ENCODE assay signal across 16 cellular contexts in the genomic region with DNA sequence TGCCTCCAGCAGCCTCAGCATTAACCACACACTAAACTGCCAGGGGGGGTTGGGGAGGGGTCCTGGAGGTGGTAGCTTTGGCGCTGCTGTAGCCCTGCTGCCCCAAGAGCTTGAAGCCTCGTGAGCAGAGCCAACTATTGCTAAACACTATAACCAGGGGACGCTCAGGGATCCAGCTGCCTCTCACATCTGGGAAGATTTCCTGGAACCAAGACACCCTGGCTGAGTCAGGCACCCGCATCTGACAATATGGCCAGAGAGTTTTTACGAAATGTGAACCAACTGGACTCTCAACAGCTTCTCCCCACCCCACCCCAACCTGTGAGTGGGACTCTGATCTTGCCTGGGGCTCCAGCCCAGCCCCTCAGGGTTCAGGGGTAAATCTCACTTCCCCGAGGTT. TPM values are rescaled to one million over a fixed set of nuclear protein-coding genes. Genes with fewer than 3 reads are reported as not detected.
A peak's percentile ranks its signal among the peaks of the same experiment; 100 is the strongest.
DNase-seq lines count a peak whose midpoint lies in the region; ATAC-seq and TF ChIP-seq lines count a peak whose summit lies in the region.
"Had no signal": no experiment of that assay in that cellular context is flagged by ENCODE, and none has a peak within 500 bp of the region (broad histone marks: within the 10 kb centered on the region; RNA-seq: fewer than 3 reads in every experiment).

No MANE protein-coding gene starts in this region.

- peak overlapping the region in 1 of 2 experiments; percentile 32 for H3K23ac ChIP-seq in mesenchymal stem cell (ENCODE audit: low read length in 2 of 2)

- no peak overlapping the region for H3K4ac ChIP-seq in mesenchymal stem cell (ENCODE audit: low read depth in 1 of 2, low read length in 2 of 2)

- H3K9ac ChIP-seq in mesenchymal stem cell (ENCODE audit: low read length) = peak overlapping the region; percentile 33

- ATAC-seq in upper lobe of right lung = no peak
- ATAC-seq: stimulated activated naive CD8-positive, alpha-beta T cell treated with anti-CD3 and anti-CD28 coated beads, Interleukin-15, Interleukin-2, amounts not matched to agents 100 U/mL and 50 U/mL, for 24 hours; T-cell had no signal

- H2BK120ac ChIP-seq in mesenchymal stem cell (ENCODE audit: low read depth, low read length) = no peak overlapping the region

- H2BK15ac ChIP-seq in mesenchymal stem cell (ENCODE audit: low read depth, poor library complexity, severe bottlenecking) = no peak overlapping the region

- no peaks in the 10 kb centered on the region for H3K27me3 ChIP-seq in MG63
- peaks cover 3 to 69% of the 10 kb centered on the region in 2 experiments for H3K27me3 ChIP-seq in mesenchymal stem cell (ENCODE audit: control insufficient read depth in 1 of 2, insufficient read depth in 1 of 2, low read length in 2 of 2)
- H3K27me3 ChIP-seq in upper lobe of right lung = no peaks in the 10 kb centered on the region

- no peak overlapping the region for H3K4me2 ChIP-seq in mesenchymal stem cell (ENCODE audit: low read length, poor library complexity, severe bottlenecking)

- H3K36me3 ChIP-seq in MG63 = no peaks in the 10 kb centered on the region
- no peaks in the 10 kb centered on the region for H3K36me3 ChIP-seq in mesenchymal stem cell (ENCODE audit: control insufficient read depth in 1 of 2, insufficient read depth in 2 of 2, low read depth in 1 of 2, low read length in 2 of 2)
- H3K36me3 ChIP-seq in upper lobe of right lung = no peaks in the 10 kb centered on the region

- no peak overlapping the region for H4K8ac ChIP-seq in mesenchymal stem cell (ENCODE audit: low read length)

- H3K4me3 ChIP-seq in MG63 (no peak overlapping the region), fibroblast of pulmonary artery (replicated peaks; ENCODE audit: low read depth, low read length) (no peak overlapping the region), mesenchymal stem cell (ENCODE audit: insufficient read depth in 1 of 2, low read depth in 1 of 2, low read length in 2 of 2) (no peak overlapping the region), upper lobe of right lung (no peak overlapping the region)

- H3K14ac ChIP-seq in mesenchymal stem cell (ENCODE audit: low read length in 2 of 2) = no peak overlapping the region

- H2AFZ ChIP-seq in mesenchymal stem cell (ENCODE audit: low read depth, low read length) = no peak overlapping the region

- no peak overlapping the region for H4K91ac ChIP-seq in mesenchymal stem cell (ENCODE audit: low read length)

- H3K4me1 ChIP-seq in mesenchymal stem cell (ENCODE audit: control insufficient read depth, insufficient read depth, low read depth, low read length) (peaks cover 2% of the 10 kb centered on the region), upper lobe of right lung (peaks cover 31% of the 10 kb centered on the region)

- intact Hi-C loops in upper lobe of right lung (cut with DNase I) = no loop called here

- no peak overlapping the region for H3K18ac ChIP-seq in mesenchymal stem cell (ENCODE audit: low read depth in 1 of 2, low read length in 2 of 2)

- peak; percentile 72 for DNase-seq in AG08395 (ENCODE audit: low spot score)
- peak; percentile 31 for DNase-seq in MG63
- peak; percentile 77 for DNase-seq in fibroblast of pulmonary artery (ENCODE audit: low read depth)
- DNase-seq in mesenchymal stem cell = no peak
- DNase-seq in NCI-H2081 (lab: John Stamatoyannopoulos, UW) = no peak
- no peak for DNase-seq in effector CD8-positive, alpha-beta T cell (lab: John Stamatoyannopoulos, UW)
- no peak for DNase-seq in NCI-H2107 treated with DMSO at 0.1 percent for 48 hours (lab: John Stamatoyannopoulos, UW; ENCODE audit: unreplicated experiment)
- DNase-seq in upper lobe of right lung = no peak
- DNase-seq: GDM1; NCI-H2029 treated with DMSO at 0.1 percent for 48 hours; NCI-H82; stimulated activated naive CD8-positive, alpha-beta T cell treated with anti-CD3 and anti-CD28 coated beads, Interleukin-15, Interleukin-2, amounts not matched to agents 100 U/mL and 50 U/mL, for 24 hours had no signal

- no peak overlapping the region for H2BK5ac ChIP-seq in mesenchymal stem cell (ENCODE audit: low read depth, low read length, poor library complexity, severe bottlenecking)

- TF ChIP-seq CTCF in fibroblast of pulmonary artery (IDR thresholded peaks at IDR 0.05; ENCODE audit: low read length, missing control alignments) (no peak), upper lobe of right lung (IDR thresholded peaks at IDR 0.05) (no peak)

- H3K79me1 ChIP-seq in mesenchymal stem cell (replicated peaks; ENCODE audit: low read length, poor library complexity, severe bottlenecking) = no peaks in the 10 kb centered on the region

- H3K9me3 ChIP-seq in MG63 (no peaks in the 10 kb centered on the region), mesenchymal stem cell (ENCODE audit: control insufficient read depth, low read length) (no peaks in the 10 kb centered on the region), upper lobe of right lung (no peaks in the 10 kb centered on the region)

- no peak overlapping the region for H3K27ac ChIP-seq in mesenchymal stem cell (ENCODE audit: low read length, poor library complexity, severe bottlenecking)
- H3K27ac ChIP-seq in upper lobe of right lung = no peak overlapping the region
- H3K27ac ChIP-seq: VCaP had no signal

- no peak overlapping the region for H2BK12ac ChIP-seq in mesenchymal stem cell (ENCODE audit: low read length in 2 of 2)

- no peak overlapping the region for H2AK5ac ChIP-seq in mesenchymal stem cell (ENCODE audit: low read length, severe bottlenecking)

- 86% methylated on average over 6 of the region's 6 CpGs for WGBS in mesenchymal stem cell

RNA-seq across cellular contexts. Expression of a gene that starts 14.3 kb away (rescaled TPM):
- total RNA-seq in MG63 (2014; rRNA removed; shearing (Covaris generic); ENCODE audit: low replicate concordance) = 3.9 and 23.9 TPM in 2 replicates
- polyA plus RNA-seq in mesenchymal stem cell (2013, experiment 1 of 2) = 38.2 TPM
- polyA plus RNA-seq in mesenchymal stem cell (2013, experiment 2 of 2) = 37.9 TPM
- 6.1 TPM for total RNA-seq in upper lobe of right lung

RNA-seq across cellular contexts. Expression of a gene that starts 24.0 kb away (rescaled TPM):
- total RNA-seq in MG63 (2014; rRNA removed; shearing (Covaris generic); ENCODE audit: low replicate concordance) = not detected in 2 replicates
- polyA plus RNA-seq in mesenchymal stem cell (2013, experiment 1 of 2) = 4.9 TPM
- polyA plus RNA-seq in mesenchymal stem cell (2013, experiment 2 of 2) = 5.1 TPM
- 10.6 TPM for total RNA-seq in upper lobe of right lung
- total RNA-seq: bronchial epithelial cell had no signal

RNA-seq across cellular contexts. Expression of a gene that starts 38.6 kb away (rescaled TPM):
- not detected in 2 replicates for total RNA-seq in MG63 (2014; rRNA removed; shearing (Covaris generic); ENCODE audit: low replicate concordance)
- polyA plus RNA-seq in mesenchymal stem cell (2013, experiment 1 of 2) = not detected
- polyA plus RNA-seq in mesenchymal stem cell (2013, experiment 2 of 2) = not detected
- total RNA-seq in upper lobe of right lung = not detected
- total RNA-seq: bronchial epithelial cell had no signal
- polyA plus RNA-seq: keratinocyte had no signal

Comparison
In these comparisons a context has a peak if more than half of its experiments do, and no peak if none do; other contexts are left out.
1. DNase-seq: peak in AG08395 (single experiment), MG63 (single experiment) and fibroblast of pulmonary artery (single experiment); none in mesenchymal stem cell (single experiment), NCI-H2081 (0 of 2), effector CD8-positive, alpha-beta T cell (single experiment), NCI-H2107 treated with DMSO at 0.1 percent for 48 hours (single experiment) and upper lobe of right lung (single experiment).
2. RNA of a gene that starts 24.0 kb away (total RNA-seq): 10.6 TPM in upper lobe of right lung (single experiment); not detected in MG63; every median in the first group is over 10 times any median in the second.